ENCODE assay signal across 8 cellular contexts in genomic region chr14:105090493-105091334, GRCh38. TPM values are rescaled to one million over a fixed set of nuclear protein-coding genes. Genes with fewer than 3 reads are reported as not detected.
A peak's percentile ranks its signal among the peaks of the same experiment; 100 is the strongest.
DNase-seq lines count a peak whose midpoint lies in the region; ATAC-seq and TF ChIP-seq lines count a peak whose summit lies in the region.

No MANE protein-coding gene starts in this region.

- H3K4me3 ChIP-seq in vagina = no peak overlapping the region

- no peaks in the 10 kb centered on the region for H3K27me3 ChIP-seq in vagina

- TF ChIP-seq CTCF in vagina (IDR thresholded peaks at IDR 0.05) = peak; percentile 87 to 91 (median 89)

- intact Hi-C loops in left ventricle myocardium superior (cut with micrococcal nuclease) = no loop called here
- intact Hi-C loops in vagina (cut with DNase I) = loop anchor here (10.0 kb wide), 1 partner anchor 194 kb away; no protein-coding TSS in a partner anchor

- peak overlapping the region; percentile 95 for H3K27ac ChIP-seq in vagina

- no peaks in the 10 kb centered on the region for H3K36me3 ChIP-seq in vagina

- H3K9me3 ChIP-seq in vagina = no peaks in the 10 kb centered on the region

- DNase-seq in Ammon's horn (ENCODE audit: low spot score) = peak; percentile 84
- DNase-seq in NCI-H187 (lab: John Stamatoyannopoulos, UW) = peak; percentile 51 to 67
- DNase-seq in T-helper 9 cell = peak; percentile 89
- peak in 33 of 56 donors; percentile 14 to 79 (median 41) for DNase-seq in amygdala (lab: John Stamatoyannopoulos, UW)
- peak; percentile 92 for DNase-seq in left ventricle myocardium superior
- peak; percentile 59 for DNase-seq in putamen (ENCODE audit: low spot score)
- DNase-seq in vagina (ENCODE audit: extremely low spot score in 2 of 2) = no peak

- ATAC-seq in GM21526 (IDR thresholded peaks at IDR 0.05; ENCODE audit: low FRiP score, unreplicated experiment) = peak; percentile 41
- ATAC-seq in left ventricle myocardium superior = peak; percentile 50

- no peak for TF ChIP-seq POLR2A in vagina (IDR thresholded peaks at IDR 0.05)

- peaks cover 61% of the 10 kb centered on the region for H3K4me1 ChIP-seq in vagina

RNA-seq across cellular contexts. Expression of gene GPR132, which starts 25.5 kb away (rescaled TPM):
- total RNA-seq in left ventricle myocardium superior = 1.3 TPM
- total RNA-seq in vagina = 9.1 TPM

Comparison
In these comparisons a context has a peak if more than half of its experiments do, and no peak if none do; other contexts are left out.
1. DNase-seq: peak in Ammon's horn (single experiment), NCI-H187 (2 of 2), T-helper 9 cell (single experiment), amygdala (33 of 56), left ventricle myocardium superior (single experiment) and putamen (single experiment); none in vagina (0 of 2).